1 cellular context compared by ENCODE assay signal in genomic region chr3:2083558-2083957, GRCh38. TPM values are rescaled to one million over a fixed set of nuclear protein-coding genes. Genes with fewer than 3 reads are reported as not detected.
"Had no signal": no experiment of that assay in that cellular context is flagged by ENCODE, and none has a peak within 500 bp of the region (broad histone marks: within the 10 kb centered on the region; RNA-seq: fewer than 3 reads in every experiment).

No MANE protein-coding gene starts in this region.

RNA-seq across cellular contexts. Expression of gene CNTN4, which starts 15.1 kb away (rescaled TPM):
- total RNA-seq: G401 had no signal
